12 cellular contexts compared by ENCODE assay signal in genomic region chr5:43335681-43336080, GRCh38.
"Had no signal": no experiment of that assay in that cellular context is flagged by ENCODE, and none has a peak within 500 bp of the region (broad histone marks: within the 10 kb centered on the region; RNA-seq: fewer than 3 reads in every experiment).

No MANE protein-coding gene starts in this region.

- ATAC-seq: body of pancreas; effector memory CD8-positive, alpha-beta T cell; lower lobe of right lung; naive thymus-derived CD8-positive, alpha-beta T cell; psoas muscle; right cardiac atrium; T-helper 17 cell had no signal

- H3K4me1 ChIP-seq: body of pancreas, lower lobe of right lung, psoas muscle, testis, upper lobe of left lung had no signal

- H3K4me3 ChIP-seq: body of pancreas, lower lobe of right lung, psoas muscle, testis, upper lobe of left lung had no signal

- H3K4me3 Mint-ChIP-seq: activated naive CD8-positive, alpha-beta T cell treated with anti-CD3 and anti-CD28 coated beads, Interleukin-2, amount 10 ng/mL, durations not matched to agents 7 days and 5 days; effector memory CD8-positive, alpha-beta T cell; naive thymus-derived CD8-positive, alpha-beta T cell; T-helper 17 cell had no signal

- H3K27ac Mint-ChIP-seq: activated naive CD8-positive, alpha-beta T cell treated with anti-CD3 and anti-CD28 coated beads, Interleukin-2, amount 10 ng/mL, durations not matched to agents 7 days and 5 days; effector memory CD8-positive, alpha-beta T cell; naive thymus-derived CD8-positive, alpha-beta T cell; T-helper 17 cell had no signal

- H3K27ac ChIP-seq: body of pancreas, lower lobe of right lung, psoas muscle, testis, upper lobe of left lung had no signal

- DNase-seq: activated CD4-positive, alpha-beta T cell treated with anti-CD3 and anti-CD28 coated beads for 4 hours; activated effector memory CD4-positive, alpha-beta T cell treated with Interleukin-2 at 50 U/mL for 16 hours; activated naive CD8-positive, alpha-beta T cell treated with anti-CD3 and anti-CD28 coated beads, Interleukin-2, amount 10 ng/mL, durations not matched to agents 7 days and 5 days; body of pancreas; effector memory CD8-positive, alpha-beta T cell; lower lobe of right lung; naive thymus-derived CD8-positive, alpha-beta T cell; psoas muscle; right cardiac atrium; T-helper 17 cell; testis; upper lobe of left lung had no signal

- H3K4me1 Mint-ChIP-seq: naive thymus-derived CD8-positive, alpha-beta T cell; T-helper 17 cell had no signal

- H3K27me3 ChIP-seq: body of pancreas, testis, upper lobe of left lung had no signal

- H3K9me3 ChIP-seq: psoas muscle, testis had no signal

- H3K36me3 Mint-ChIP-seq: activated naive CD8-positive, alpha-beta T cell treated with anti-CD3 and anti-CD28 coated beads, Interleukin-2, amount 10 ng/mL, durations not matched to agents 7 days and 5 days had no signal

- H3K36me3 ChIP-seq: lower lobe of right lung, upper lobe of left lung had no signal
